ENCODE assay signal across 9 cellular contexts in the genomic region with DNA sequence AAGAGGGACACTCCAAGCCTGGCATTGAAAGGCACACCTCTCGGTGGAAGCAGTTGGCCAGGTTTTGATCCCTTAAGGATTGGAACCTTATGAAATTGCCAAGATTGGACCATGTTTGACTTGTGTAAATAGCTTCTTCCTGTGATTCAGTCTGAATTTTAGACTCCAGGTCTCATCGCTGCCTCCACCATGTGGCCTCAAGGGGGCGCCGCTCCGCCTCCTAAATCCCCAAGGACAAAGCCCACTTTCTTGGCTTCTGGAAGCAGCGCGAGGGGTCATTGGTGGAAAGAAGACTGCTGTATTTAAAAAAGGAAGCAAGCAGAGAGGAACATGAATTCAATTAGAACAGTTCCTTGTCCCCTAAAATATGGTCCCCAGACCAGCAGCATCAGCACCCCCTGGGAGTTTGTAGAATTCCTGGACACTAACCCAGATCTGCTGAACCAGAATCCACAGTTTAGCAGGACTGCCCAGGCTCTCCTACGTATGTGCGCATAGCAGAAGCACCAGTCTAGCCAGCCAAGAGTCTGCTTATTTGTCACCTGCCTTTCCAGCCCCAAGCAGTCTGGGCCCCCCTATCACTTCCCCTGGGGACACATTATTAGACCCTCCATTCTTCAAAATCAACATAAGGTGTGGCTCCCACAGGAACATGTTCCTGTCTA.
DNase-seq lines count a peak whose midpoint lies in the region; ATAC-seq and TF ChIP-seq lines count a peak whose summit lies in the region.
"Had no signal": no experiment of that assay in that cellular context is flagged by ENCODE, and none has a peak within 500 bp of the region (broad histone marks: within the 10 kb centered on the region; RNA-seq: fewer than 3 reads in every experiment).

No MANE protein-coding gene starts in this region.

- peak; percentile 74 for DNase-seq in activated CD8-positive, alpha-beta memory T cell treated with anti-CD3 and anti-CD28 coated beads, Interleukin-2, amount 50 U/mL, for 48 hours
- DNase-seq in activated CD8-positive, alpha-beta memory T cell treated with anti-CD3 and anti-CD28 coated beads, Interleukin-2, amount 50 U/mL, for 4 hours = no peak
- DNase-seq in NCI-H1105 (lab: John Stamatoyannopoulos, UW) (peak; percentile 22), WERI-Rb-1 (peak; percentile 96), cardiac septum (ENCODE audit: low spot score) (peak; percentile 85), retina (peak; percentile 79), NCI-H1092 treated with DMSO at 0.1 percent for 48 hours (lab: John Stamatoyannopoulos, UW) (no peak)
- DNase-seq: stimulated activated naive B cell treated with anti-CD40 and anti-IgM and Interleukin-4, amounts not matched to agents 10 μg/mL and 1 μg/mL and 100 μg/mL, for 72 hours had no signal

- H3K36me3 ChIP-seq in WERI-Rb-1 = no peaks in the 10 kb centered on the region

- intact Hi-C loops in cardiac septum (cut with DNase I) = no loop called here

- TF ChIP-seq CTCF in WERI-Rb-1 (IDR thresholded peaks at IDR 0.05; ENCODE audit: low read depth, low read length) = peak; percentile 94

- H3K27me3 ChIP-seq in WERI-Rb-1 (ENCODE audit: insufficient read depth, low read depth, severe bottlenecking) = no peaks in the 10 kb centered on the region

- no peak for ATAC-seq in GM18868 (IDR thresholded peaks at IDR 0.05; ENCODE audit: unreplicated experiment)

- H3K27ac ChIP-seq in WERI-Rb-1 = peak overlapping the region; percentile 89

- H3K4me3 ChIP-seq in WERI-Rb-1 (ENCODE audit: low read depth, low read length) = no peak overlapping the region

- peaks cover 2% of the 10 kb centered on the region for H3K9me3 ChIP-seq in WERI-Rb-1 (ENCODE audit: severe bottlenecking)

Comparison
In these comparisons a context has a peak if more than half of its experiments do, and no peak if none do; other contexts are left out.
1. DNase-seq: peak in activated CD8-positive, alpha-beta memory T cell treated with anti-CD3 and anti-CD28 coated beads, Interleukin-2, amount 50 U/mL, for 48 hours (single experiment), NCI-H1105 (single experiment), WERI-Rb-1 (single experiment), cardiac septum (single experiment) and retina (single experiment); none in activated CD8-positive, alpha-beta memory T cell treated with anti-CD3 and anti-CD28 coated beads, Interleukin-2, amount 50 U/mL, for 4 hours (single experiment) and NCI-H1092 treated with DMSO at 0.1 percent for 48 hours (single experiment).